Comparison of ENCODE assay signal across 1 cellular context in the genomic region with DNA sequence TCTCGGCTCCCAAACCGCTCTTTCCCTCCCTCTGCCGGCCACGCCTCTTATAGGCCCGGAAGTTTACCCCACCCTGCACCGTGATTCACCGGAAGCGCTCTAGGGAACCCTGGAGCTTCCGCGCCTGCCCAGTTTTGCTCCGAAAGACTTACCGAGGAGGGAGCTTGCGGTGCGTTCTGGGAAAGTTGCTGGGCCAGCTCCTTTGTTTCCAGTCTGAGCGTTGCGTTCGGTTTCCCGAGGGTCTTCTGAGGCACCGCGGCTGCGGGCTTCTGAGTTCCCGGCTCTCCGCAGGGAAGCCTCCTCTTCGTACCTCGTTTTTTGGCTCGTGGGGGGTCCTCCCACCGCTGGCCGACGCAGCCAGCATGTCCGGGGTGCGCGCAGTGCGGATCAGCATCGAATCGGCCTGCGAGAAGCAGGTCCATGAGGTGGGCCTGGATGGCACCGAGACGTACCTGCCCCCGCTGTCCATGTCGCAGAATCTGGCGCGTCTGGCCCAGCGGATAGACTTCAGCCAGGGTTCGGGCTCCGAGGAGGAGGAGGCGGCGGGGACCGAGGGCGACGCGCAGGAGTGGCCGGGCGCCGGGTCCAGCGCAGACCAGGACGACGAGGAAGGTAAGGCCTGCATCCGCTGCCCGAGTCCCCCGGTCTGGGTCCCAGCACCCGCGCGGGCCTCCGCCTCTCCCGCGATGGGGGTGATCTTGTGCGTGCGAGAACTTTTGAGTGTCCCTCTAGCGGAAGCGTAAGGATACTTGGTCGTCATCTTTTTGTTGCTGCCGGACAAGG.
TF ChIP-seq lines count a peak whose summit lies in the region.

A gene with protein sequence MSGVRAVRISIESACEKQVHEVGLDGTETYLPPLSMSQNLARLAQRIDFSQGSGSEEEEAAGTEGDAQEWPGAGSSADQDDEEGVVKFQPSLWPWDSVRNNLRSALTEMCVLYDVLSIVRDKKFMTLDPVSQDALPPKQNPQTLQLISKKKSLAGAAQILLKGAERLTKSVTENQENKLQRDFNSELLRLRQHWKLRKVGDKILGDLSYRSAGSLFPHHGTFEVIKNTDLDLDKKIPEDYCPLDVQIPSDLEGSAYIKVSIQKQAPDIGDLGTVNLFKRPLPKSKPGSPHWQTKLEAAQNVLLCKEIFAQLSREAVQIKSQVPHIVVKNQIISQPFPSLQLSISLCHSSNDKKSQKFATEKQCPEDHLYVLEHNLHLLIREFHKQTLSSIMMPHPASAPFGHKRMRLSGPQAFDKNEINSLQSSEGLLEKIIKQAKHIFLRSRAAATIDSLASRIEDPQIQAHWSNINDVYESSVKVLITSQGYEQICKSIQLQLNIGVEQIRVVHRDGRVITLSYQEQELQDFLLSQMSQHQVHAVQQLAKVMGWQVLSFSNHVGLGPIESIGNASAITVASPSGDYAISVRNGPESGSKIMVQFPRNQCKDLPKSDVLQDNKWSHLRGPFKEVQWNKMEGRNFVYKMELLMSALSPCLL (plus strand): TSS at position 131 of the 783 bp plus-strand sequence. CDS start 232 bp downstream, at position 363.

TF ChIP-seq in HepG2, 621 proteins besides CTCF, POLR2A, EP300 and RAD21 (continued from another document and continues in another):
- TF ChIP-seq, protein P1, sequence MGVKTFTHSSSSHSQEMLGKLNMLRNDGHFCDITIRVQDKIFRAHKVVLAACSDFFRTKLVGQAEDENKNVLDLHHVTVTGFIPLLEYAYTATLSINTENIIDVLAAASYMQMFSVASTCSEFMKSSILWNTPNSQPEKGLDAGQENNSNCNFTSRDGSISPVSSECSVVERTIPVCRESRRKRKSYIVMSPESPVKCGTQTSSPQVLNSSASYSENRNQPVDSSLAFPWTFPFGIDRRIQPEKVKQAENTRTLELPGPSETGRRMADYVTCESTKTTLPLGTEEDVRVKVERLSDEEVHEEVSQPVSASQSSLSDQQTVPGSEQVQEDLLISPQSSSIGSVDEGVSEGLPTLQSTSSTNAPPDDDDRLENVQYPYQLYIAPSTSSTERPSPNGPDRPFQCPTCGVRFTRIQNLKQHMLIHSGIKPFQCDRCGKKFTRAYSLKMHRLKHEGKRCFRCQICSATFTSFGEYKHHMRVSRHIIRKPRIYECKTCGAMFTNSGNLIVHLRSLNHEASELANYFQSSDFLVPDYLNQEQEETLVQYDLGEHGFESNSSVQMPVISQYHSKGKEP (CRISPR knock-in tag; IDR thresholded peaks at IDR 0.05) = no peak
- TF ChIP-seq TSC22D2 (CRISPR knock-in tag; IDR thresholded peaks at IDR 0.05; ENCODE audit: borderline replicate concordance) (no peak), ZNF598 (CRISPR knock-in tag; IDR thresholded peaks at IDR 0.05; ENCODE audit: borderline replicate concordance) (peak; percentile 73; the same call in 1 of the 2 replicates), FOXK2 (IDR thresholded peaks at IDR 0.05) (peak; percentile 41; the same call in 1 of the 2 replicates), DPF2 (CRISPR knock-in tag; IDR thresholded peaks at IDR 0.05; ENCODE audit: borderline replicate concordance, low read depth) (no peak), JARID2 (CRISPR knock-in tag; IDR thresholded peaks at IDR 0.05; ENCODE audit: insufficient replicate concordance) (peak; percentile 74), CHD2 (IDR thresholded peaks at IDR 0.05; ENCODE audit: low read depth, low read length) (peak; percentile 80), PAX8 (CRISPR knock-in tag; IDR thresholded peaks at IDR 0.05; ENCODE audit: borderline replicate concordance) (0 out of 2 replicates have a peak, but pooled peaks have one; percentile 71), AHR (CRISPR knock-in tag; IDR thresholded peaks at IDR 0.05) (peak; percentile 17), SP2 (CRISPR knock-in tag; IDR thresholded peaks at IDR 0.05) (0 out of 2 replicates have a peak, but pooled peaks have one; percentile 10), HNRNPUL1 (IDR thresholded peaks at IDR 0.05; ENCODE audit: low read depth, low read length) (no peak), ZNF136 (CRISPR knock-in tag; IDR thresholded peaks at IDR 0.05; ENCODE audit: low read depth) (0 out of 2 replicates have a peak, but pooled peaks have one; percentile 15), REL (CRISPR knock-in tag; conservative IDR thresholded peaks at IDR 0.05) (peak; percentile 89), ZNF703 (CRISPR knock-in tag; IDR thresholded peaks at IDR 0.05; ENCODE audit: borderline replicate concordance) (0 out of 2 replicates have a peak, but pooled peaks have one; percentile 24), ZNF232 (CRISPR knock-in tag; IDR thresholded peaks at IDR 0.05; ENCODE audit: borderline replicate concordance) (0 out of 2 replicates have a peak, but pooled peaks have one; percentile 51), ZBTB38 (CRISPR knock-in tag; IDR thresholded peaks at IDR 0.05) (peak; percentile 54), MXI1 (IDR thresholded peaks at IDR 0.05; ENCODE audit: borderline replicate concordance, low read depth, low read length) (peak; percentile 48; the same call in 1 of the 3 replicates), KDM4B (CRISPR knock-in tag; IDR thresholded peaks at IDR 0.05) (peak; percentile 7; the same call in 1 of the 2 replicates), ZNF558 (CRISPR knock-in tag; IDR thresholded peaks at IDR 0.05; ENCODE audit: borderline replicate concordance) (peak; percentile 67; the same call in 1 of the 2 replicates), ZFP36L2 (CRISPR knock-in tag; IDR thresholded peaks at IDR 0.05) (no peak; the same call in 1 of the 2 replicates), CC2D1A (CRISPR knock-in tag; IDR thresholded peaks at IDR 0.05) (no peak), FLYWCH1 (CRISPR knock-in tag; IDR thresholded peaks at IDR 0.05) (peak; percentile 85; the same call in 1 of the 2 replicates), ZNF564 (CRISPR knock-in tag; IDR thresholded peaks at IDR 0.05) (no peak), ZFP62 (CRISPR knock-in tag; IDR thresholded peaks at IDR 0.05) (no peak), JUND (CRISPR knock-in tag; IDR thresholded peaks at IDR 0.05) (peak; percentile 35; the same call in 1 of the 2 replicates)
- TF ChIP-seq, protein P2, sequence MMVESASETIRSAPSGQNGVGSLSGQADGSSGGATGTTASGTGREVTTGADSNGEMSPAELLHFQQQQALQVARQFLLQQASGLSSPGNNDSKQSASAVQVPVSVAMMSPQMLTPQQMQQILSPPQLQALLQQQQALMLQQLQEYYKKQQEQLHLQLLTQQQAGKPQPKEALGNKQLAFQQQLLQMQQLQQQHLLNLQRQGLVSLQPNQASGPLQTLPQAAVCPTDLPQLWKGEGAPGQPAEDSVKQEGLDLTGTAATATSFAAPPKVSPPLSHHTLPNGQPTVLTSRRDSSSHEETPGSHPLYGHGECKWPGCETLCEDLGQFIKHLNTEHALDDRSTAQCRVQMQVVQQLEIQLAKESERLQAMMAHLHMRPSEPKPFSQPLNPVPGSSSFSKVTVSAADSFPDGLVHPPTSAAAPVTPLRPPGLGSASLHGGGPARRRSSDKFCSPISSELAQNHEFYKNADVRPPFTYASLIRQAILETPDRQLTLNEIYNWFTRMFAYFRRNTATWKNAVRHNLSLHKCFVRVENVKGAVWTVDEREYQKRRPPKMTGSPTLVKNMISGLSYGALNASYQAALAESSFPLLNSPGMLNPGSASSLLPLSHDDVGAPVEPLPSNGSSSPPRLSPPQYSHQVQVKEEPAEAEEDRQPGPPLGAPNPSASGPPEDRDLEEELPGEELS (CRISPR knock-in tag; IDR thresholded peaks at IDR 0.05) = peak; percentile 79
- TF ChIP-seq, protein P3, sequence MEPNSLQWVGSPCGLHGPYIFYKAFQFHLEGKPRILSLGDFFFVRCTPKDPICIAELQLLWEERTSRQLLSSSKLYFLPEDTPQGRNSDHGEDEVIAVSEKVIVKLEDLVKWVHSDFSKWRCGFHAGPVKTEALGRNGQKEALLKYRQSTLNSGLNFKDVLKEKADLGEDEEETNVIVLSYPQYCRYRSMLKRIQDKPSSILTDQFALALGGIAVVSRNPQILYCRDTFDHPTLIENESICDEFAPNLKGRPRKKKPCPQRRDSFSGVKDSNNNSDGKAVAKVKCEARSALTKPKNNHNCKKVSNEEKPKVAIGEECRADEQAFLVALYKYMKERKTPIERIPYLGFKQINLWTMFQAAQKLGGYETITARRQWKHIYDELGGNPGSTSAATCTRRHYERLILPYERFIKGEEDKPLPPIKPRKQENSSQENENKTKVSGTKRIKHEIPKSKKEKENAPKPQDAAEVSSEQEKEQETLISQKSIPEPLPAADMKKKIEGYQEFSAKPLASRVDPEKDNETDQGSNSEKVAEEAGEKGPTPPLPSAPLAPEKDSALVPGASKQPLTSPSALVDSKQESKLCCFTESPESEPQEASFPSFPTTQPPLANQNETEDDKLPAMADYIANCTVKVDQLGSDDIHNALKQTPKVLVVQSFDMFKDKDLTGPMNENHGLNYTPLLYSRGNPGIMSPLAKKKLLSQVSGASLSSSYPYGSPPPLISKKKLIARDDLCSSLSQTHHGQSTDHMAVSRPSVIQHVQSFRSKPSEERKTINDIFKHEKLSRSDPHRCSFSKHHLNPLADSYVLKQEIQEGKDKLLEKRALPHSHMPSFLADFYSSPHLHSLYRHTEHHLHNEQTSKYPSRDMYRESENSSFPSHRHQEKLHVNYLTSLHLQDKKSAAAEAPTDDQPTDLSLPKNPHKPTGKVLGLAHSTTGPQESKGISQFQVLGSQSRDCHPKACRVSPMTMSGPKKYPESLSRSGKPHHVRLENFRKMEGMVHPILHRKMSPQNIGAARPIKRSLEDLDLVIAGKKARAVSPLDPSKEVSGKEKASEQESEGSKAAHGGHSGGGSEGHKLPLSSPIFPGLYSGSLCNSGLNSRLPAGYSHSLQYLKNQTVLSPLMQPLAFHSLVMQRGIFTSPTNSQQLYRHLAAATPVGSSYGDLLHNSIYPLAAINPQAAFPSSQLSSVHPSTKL (CRISPR knock-in tag; IDR thresholded peaks at IDR 0.05) = peak; percentile 19; the same call in 1 of the 2 replicates
- TF ChIP-seq, protein P4, sequence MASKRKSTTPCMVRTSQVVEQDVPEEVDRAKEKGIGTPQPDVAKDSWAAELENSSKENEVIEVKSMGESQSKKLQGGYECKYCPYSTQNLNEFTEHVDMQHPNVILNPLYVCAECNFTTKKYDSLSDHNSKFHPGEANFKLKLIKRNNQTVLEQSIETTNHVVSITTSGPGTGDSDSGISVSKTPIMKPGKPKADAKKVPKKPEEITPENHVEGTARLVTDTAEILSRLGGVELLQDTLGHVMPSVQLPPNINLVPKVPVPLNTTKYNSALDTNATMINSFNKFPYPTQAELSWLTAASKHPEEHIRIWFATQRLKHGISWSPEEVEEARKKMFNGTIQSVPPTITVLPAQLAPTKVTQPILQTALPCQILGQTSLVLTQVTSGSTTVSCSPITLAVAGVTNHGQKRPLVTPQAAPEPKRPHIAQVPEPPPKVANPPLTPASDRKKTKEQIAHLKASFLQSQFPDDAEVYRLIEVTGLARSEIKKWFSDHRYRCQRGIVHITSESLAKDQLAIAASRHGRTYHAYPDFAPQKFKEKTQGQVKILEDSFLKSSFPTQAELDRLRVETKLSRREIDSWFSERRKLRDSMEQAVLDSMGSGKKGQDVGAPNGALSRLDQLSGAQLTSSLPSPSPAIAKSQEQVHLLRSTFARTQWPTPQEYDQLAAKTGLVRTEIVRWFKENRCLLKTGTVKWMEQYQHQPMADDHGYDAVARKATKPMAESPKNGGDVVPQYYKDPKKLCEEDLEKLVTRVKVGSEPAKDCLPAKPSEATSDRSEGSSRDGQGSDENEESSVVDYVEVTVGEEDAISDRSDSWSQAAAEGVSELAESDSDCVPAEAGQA (IDR thresholded peaks at IDR 0.05; ENCODE audit: low read depth) = peak; percentile 54; the same call in 1 of the 2 replicates
- TF ChIP-seq, protein P4 (CRISPR knock-in tag; IDR thresholded peaks at IDR 0.05; ENCODE audit: borderline replicate concordance) = no peak
- TF ChIP-seq, protein P5, sequence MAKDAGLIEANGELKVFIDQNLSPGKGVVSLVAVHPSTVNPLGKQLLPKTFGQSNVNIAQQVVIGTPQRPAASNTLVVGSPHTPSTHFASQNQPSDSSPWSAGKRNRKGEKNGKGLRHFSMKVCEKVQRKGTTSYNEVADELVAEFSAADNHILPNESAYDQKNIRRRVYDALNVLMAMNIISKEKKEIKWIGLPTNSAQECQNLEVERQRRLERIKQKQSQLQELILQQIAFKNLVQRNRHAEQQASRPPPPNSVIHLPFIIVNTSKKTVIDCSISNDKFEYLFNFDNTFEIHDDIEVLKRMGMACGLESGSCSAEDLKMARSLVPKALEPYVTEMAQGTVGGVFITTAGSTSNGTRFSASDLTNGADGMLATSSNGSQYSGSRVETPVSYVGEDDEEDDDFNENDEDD (CRISPR knock-in tag; IDR thresholded peaks at IDR 0.05; ENCODE audit: borderline replicate concordance) = peak; percentile 34; the same call in 1 of the 2 replicates
- TF ChIP-seq, protein P6, sequence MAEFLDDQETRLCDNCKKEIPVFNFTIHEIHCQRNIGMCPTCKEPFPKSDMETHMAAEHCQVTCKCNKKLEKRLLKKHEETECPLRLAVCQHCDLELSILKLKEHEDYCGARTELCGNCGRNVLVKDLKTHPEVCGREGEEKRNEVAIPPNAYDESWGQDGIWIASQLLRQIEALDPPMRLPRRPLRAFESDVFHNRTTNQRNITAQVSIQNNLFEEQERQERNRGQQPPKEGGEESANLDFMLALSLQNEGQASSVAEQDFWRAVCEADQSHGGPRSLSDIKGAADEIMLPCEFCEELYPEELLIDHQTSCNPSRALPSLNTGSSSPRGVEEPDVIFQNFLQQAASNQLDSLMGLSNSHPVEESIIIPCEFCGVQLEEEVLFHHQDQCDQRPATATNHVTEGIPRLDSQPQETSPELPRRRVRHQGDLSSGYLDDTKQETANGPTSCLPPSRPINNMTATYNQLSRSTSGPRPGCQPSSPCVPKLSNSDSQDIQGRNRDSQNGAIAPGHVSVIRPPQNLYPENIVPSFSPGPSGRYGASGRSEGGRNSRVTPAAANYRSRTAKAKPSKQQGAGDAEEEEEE (CRISPR knock-in tag; IDR thresholded peaks at IDR 0.05; ENCODE audit: borderline replicate concordance) = no peak
